ENCODE assay signal across 25 cellular contexts in genomic region chr1:12717301-12717838, GRCh38. TPM values are rescaled to one million over a fixed set of nuclear protein-coding genes. Genes with fewer than 3 reads are reported as not detected.
"Had no signal": no experiment of that assay in that cellular context is flagged by ENCODE, and none has a peak within 500 bp of the region (broad histone marks: within the 10 kb centered on the region; RNA-seq: fewer than 3 reads in every experiment).

No MANE protein-coding gene starts in this region.

- H3K9me3 ChIP-seq: Peyer's patch, SJSA1 had no signal

- H3K9me3 Mint-ChIP-seq: activated CD4-positive, alpha-beta memory T cell treated with anti-CD3 and anti-CD28 coated beads for 36 hours; activated CD4-positive, alpha-beta T cell treated with anti-CD3 and anti-CD28 coated beads, Interleukin-2, amount 10 ng/mL, durations not matched to agents 7 days and 5 days; activated naive CD4-positive, alpha-beta T cell treated with anti-CD3 and anti-CD28 coated beads, Interleukin-2, amount 50 U/mL, for 72 hours; activated naive CD8-positive, alpha-beta T cell treated with anti-CD3 and anti-CD28 coated beads, Interleukin-2, amount 50 U/mL, for 24 hours; activated T-cell treated with anti-CD3 and anti-CD28 coated beads, Interleukin-2, amount 50 U/mL, for 4 hours; brain; T-helper 1 cell treated with Interleukin-12 subunit alpha and Interleukin-12 subunit beta and Interleukin-4 antibody, amounts not matched to agents 30 μg/mL and 1 μg/mL, for 36 hours had no signal

- H3K27me3 ChIP-seq: Peyer's patch had no signal

- H3K36me3 ChIP-seq: Peyer's patch, SJSA1 had no signal

- H3K4me1 Mint-ChIP-seq: activated CD4-positive, alpha-beta T cell treated with anti-CD3 and anti-CD28 coated beads, Interleukin-2, amount 10 ng/mL, durations not matched to agents 7 days and 5 days; activated naive CD8-positive, alpha-beta T cell treated with anti-CD3 and anti-CD28 coated beads, Interleukin-2, amount 50 U/mL, for 24 hours; brain had no signal

- H3K4me1 ChIP-seq: Peyer's patch, SJSA1 had no signal

- DNase-seq: activated CD4-positive, alpha-beta memory T cell treated with anti-CD3 and anti-CD28 coated beads for 36 hours; activated CD4-positive, alpha-beta T cell treated with anti-CD3 and anti-CD28 coated beads for 1 hour; activated CD4-positive, alpha-beta T cell treated with anti-CD3 and anti-CD28 coated beads, Interleukin-2, amount 10 ng/mL, durations not matched to agents 7 days and 5 days; activated CD8-positive, alpha-beta memory T cell treated with anti-CD3 and anti-CD28 coated beads for 24 hours; activated effector memory CD4-positive, alpha-beta T cell treated with anti-CD3 and anti-CD28 coated beads, Interleukin-2, amount 50 U/mL, for 16 hours; activated naive CD4-positive, alpha-beta T cell treated with Interleukin-2 at 50 U/mL for 16 hours; activated naive CD8-positive, alpha-beta T cell treated with anti-CD3 and anti-CD28 coated beads, Interleukin-2, amount 50 U/mL, for 24 hours; activated T-cell treated with anti-CD3 and anti-CD28 coated beads, Interleukin-2, amount 50 U/mL, for 4 hours; amniotic stem cell; Karpas-422; MM.1S; NCI-H1105; NCI-H1436; NCI-H187; NCI-H2081; NCI-H446; NCI-H524; Peyer's patch; SHP77 had no signal

- H3K27ac Mint-ChIP-seq: activated CD4-positive, alpha-beta memory T cell treated with anti-CD3 and anti-CD28 coated beads for 36 hours; activated CD4-positive, alpha-beta T cell treated with anti-CD3 and anti-CD28 coated beads, Interleukin-2, amount 10 ng/mL, durations not matched to agents 7 days and 5 days; activated naive CD8-positive, alpha-beta T cell treated with anti-CD3 and anti-CD28 coated beads, Interleukin-2, amount 50 U/mL, for 24 hours; brain; T-helper 1 cell treated with Interleukin-12 subunit alpha and Interleukin-12 subunit beta and Interleukin-4 antibody, amounts not matched to agents 30 μg/mL and 1 μg/mL, for 36 hours had no signal

- H3K36me3 Mint-ChIP-seq: activated CD4-positive, alpha-beta memory T cell treated with anti-CD3 and anti-CD28 coated beads for 36 hours; activated naive CD4-positive, alpha-beta T cell treated with anti-CD3 and anti-CD28 coated beads, Interleukin-2, amount 50 U/mL, for 72 hours; brain had no signal

- ATAC-seq: activated naive CD4-positive, alpha-beta T cell treated with anti-CD3 and anti-CD28 coated beads, Interleukin-2, amount 50 U/mL, for 72 hours; activated naive CD8-positive, alpha-beta T cell treated with anti-CD3 and anti-CD28 coated beads, Interleukin-2, amount 50 U/mL, for 24 hours; activated T-cell treated with anti-CD3 and anti-CD28 coated beads, Interleukin-2, amount 50 U/mL, for 4 hours had no signal

- H3K4me3 ChIP-seq: Peyer's patch, SJSA1 had no signal

- H3K4me3 Mint-ChIP-seq: activated CD4-positive, alpha-beta memory T cell treated with anti-CD3 and anti-CD28 coated beads for 36 hours; activated CD4-positive, alpha-beta T cell treated with anti-CD3 and anti-CD28 coated beads, Interleukin-2, amount 10 ng/mL, durations not matched to agents 7 days and 5 days; activated naive CD8-positive, alpha-beta T cell treated with anti-CD3 and anti-CD28 coated beads, Interleukin-2, amount 50 U/mL, for 24 hours; activated T-cell treated with anti-CD3 and anti-CD28 coated beads, Interleukin-2, amount 50 U/mL, for 4 hours; brain; T-helper 1 cell treated with Interleukin-12 subunit alpha and Interleukin-12 subunit beta and Interleukin-4 antibody, amounts not matched to agents 30 μg/mL and 1 μg/mL, for 36 hours had no signal

- H3K27ac ChIP-seq: Peyer's patch, RWPE1, SJSA1 had no signal

RNA-seq across cellular contexts. Expression of gene AADACL3, which starts 1.5 kb away (rescaled TPM):
- total RNA-seq: activated CD4-positive, alpha-beta memory T cell treated with anti-CD3 and anti-CD28 coated beads for 36 hours; activated CD4-positive, alpha-beta T cell treated with anti-CD3 and anti-CD28 coated beads, Interleukin-2, amount 10 ng/mL, durations not matched to agents 7 days and 5 days; activated naive CD4-positive, alpha-beta T cell treated with anti-CD3 and anti-CD28 coated beads, Interleukin-2, amount 50 U/mL, for 72 hours; activated T-cell treated with anti-CD3 and anti-CD28 coated beads, Interleukin-2, amount 50 U/mL, for 4 hours; Peyer's patch; SJSA1 had no signal

RNA-seq across cellular contexts. Expression of gene CFAP107, which starts 28.6 kb away (rescaled TPM):
- total RNA-seq: activated CD4-positive, alpha-beta memory T cell treated with anti-CD3 and anti-CD28 coated beads for 36 hours; activated CD4-positive, alpha-beta T cell treated with anti-CD3 and anti-CD28 coated beads, Interleukin-2, amount 10 ng/mL, durations not matched to agents 7 days and 5 days; activated naive CD4-positive, alpha-beta T cell treated with anti-CD3 and anti-CD28 coated beads, Interleukin-2, amount 50 U/mL, for 72 hours; activated T-cell treated with anti-CD3 and anti-CD28 coated beads, Interleukin-2, amount 50 U/mL, for 4 hours; astrocyte; Peyer's patch; SJSA1 had no signal

RNA-seq across cellular contexts. Expression of gene PRAMEF12, which starts 56.2 kb away (rescaled TPM):
- total RNA-seq: activated CD4-positive, alpha-beta memory T cell treated with anti-CD3 and anti-CD28 coated beads for 36 hours; activated CD4-positive, alpha-beta T cell treated with anti-CD3 and anti-CD28 coated beads, Interleukin-2, amount 10 ng/mL, durations not matched to agents 7 days and 5 days; activated naive CD4-positive, alpha-beta T cell treated with anti-CD3 and anti-CD28 coated beads, Interleukin-2, amount 50 U/mL, for 72 hours; activated T-cell treated with anti-CD3 and anti-CD28 coated beads, Interleukin-2, amount 50 U/mL, for 4 hours; Peyer's patch; SJSA1 had no signal
